23 cellular contexts compared by ENCODE assay signal in the genomic region with DNA sequence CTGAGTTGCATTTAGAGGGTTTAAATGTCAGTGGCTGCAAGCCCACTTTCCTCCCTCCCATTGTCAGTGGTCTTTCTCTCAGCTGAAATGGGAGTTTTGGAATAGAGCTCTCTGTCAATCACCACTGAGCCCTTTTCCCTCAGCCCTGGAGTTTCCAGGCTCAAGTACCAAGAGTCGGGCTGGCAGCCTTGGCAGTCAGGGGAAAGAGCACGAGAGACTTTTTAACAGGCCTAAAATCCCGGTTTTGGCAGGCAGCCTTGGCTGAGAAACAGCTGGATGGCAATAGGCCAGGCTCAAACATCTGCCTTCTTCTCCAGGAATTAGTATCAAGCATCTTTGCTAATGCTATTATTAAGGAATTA. TPM values are rescaled to one million over a fixed set of nuclear protein-coding genes. Genes with fewer than 3 reads are reported as not detected.
DNase-seq lines count a peak whose midpoint lies in the region; ATAC-seq and TF ChIP-seq lines count a peak whose summit lies in the region.
"Had no signal": no experiment of that assay in that cellular context is flagged by ENCODE, and none has a peak within 500 bp of the region (broad histone marks: within the 10 kb centered on the region; RNA-seq: fewer than 3 reads in every experiment).

No MANE protein-coding gene starts in this region.

- H3K27ac Mint-ChIP-seq in brain: peak overlapping the region in 4 of 5 experiments; percentile 17 to 90 (median 84)
- H3K27ac Mint-ChIP-seq: H9 had no signal

- H3K4me3 Mint-ChIP-seq in brain: peak overlapping the region in 1 of 5 experiments; percentile 75
- H3K4me3 Mint-ChIP-seq: H9 had no signal

- peaks cover 17% of the 10 kb centered on the region for H3K27me3 Mint-ChIP-seq in brain

- no peaks in the 10 kb centered on the region for H3K36me3 Mint-ChIP-seq in brain

- no peak for TF ChIP-seq CTCF in brain (conservative IDR thresholded peaks at IDR 0.05)

- no peak overlapping the region for H3K4me3 ChIP-seq in right cardiac atrium (ENCODE audit: low read length)
- H3K4me3 ChIP-seq: Peyer's patch, SJSA1, tibial nerve had no signal

- ATAC-seq in right cardiac atrium: no peak
- ATAC-seq in Right ventricle myocardium superior (ENCODE audit: poor library complexity): no peak
- ATAC-seq in GM18868 (IDR thresholded peaks at IDR 0.05; ENCODE audit: unreplicated experiment): no peak
- no peak for ATAC-seq in GM18861 (IDR thresholded peaks at IDR 0.05; ENCODE audit: unreplicated experiment)

- H3K9me3 Mint-ChIP-seq in brain: peaks cover 2 to 29% (median 3%) of the 10 kb centered on the region in 5 experiments

- intact Hi-C loops in right cardiac atrium (cut with DNase I) (no loop called here), Right ventricle myocardium superior (cut with DNase I) (no loop called here)

- peaks cover 46% of the 10 kb centered on the region for H3K4me1 Mint-ChIP-seq in brain

- WGBS in right cardiac atrium: 40% methylated on average over 3 of the region's 3 CpGs

- peaks cover 3% of the 10 kb centered on the region for H3K9me3 ChIP-seq in right cardiac atrium (ENCODE audit: control insufficient read depth, low read length)
- H3K9me3 ChIP-seq: Peyer's patch had no signal

- no peak overlapping the region for H3K27ac ChIP-seq in right cardiac atrium (ENCODE audit: low read length)
- H3K27ac ChIP-seq: Peyer's patch, SJSA1, tibial nerve had no signal

- H3K4me1 ChIP-seq in right cardiac atrium (ENCODE audit: control insufficient read depth, insufficient read depth, low read length): peaks cover 3% of the 10 kb centered on the region
- H3K4me1 ChIP-seq: Peyer's patch had no signal

- no peaks in the 10 kb centered on the region for H3K27me3 ChIP-seq in right cardiac atrium (ENCODE audit: control insufficient read depth, insufficient read depth)
- H3K27me3 ChIP-seq: Peyer's patch, SJSA1, tibial nerve had no signal

- DNase-seq in NCI-H1105 treated with DMSO at 0.1 percent for 48 hours (lab: John Stamatoyannopoulos, UW) (peak; percentile 41), NCI-H1105 (lab: John Stamatoyannopoulos, UW) (no peak), right cardiac atrium (peak in 2 of 3 donors; percentile 30 to 71), Right ventricle myocardium superior (no peak), cerebellar cortex (ENCODE audit: low spot score) (no peak)
- DNase-seq: activated CD4-positive, alpha-beta T cell treated with anti-CD3 and anti-CD28 coated beads, Interleukin-2, amount 50 U/mL, for 4 hours; amniotic stem cell; cortex of kidney; EL; H9; NCI-H2081; NCI-H446 treated with DMSO at 0.1 percent for 48 hours; NK-92 treated with Interleukin-12 subunit alpha and Interleukin-12 subunit beta, amount 100 ng/mL, for 24 hours; Peyer's patch; small intestine; stimulated activated CD4-positive, alpha-beta T cell treated with anti-CD3 and anti-CD28 coated beads, Interleukin-2, amount 100 ng/mL, for 24 hours; stimulated activated naive CD4-positive, alpha-beta T cell treated with Interleukin-2 at 50 U/mL for 16 hours; T-helper 2 cell had no signal

RNA-seq across cellular contexts. Expression of gene RFTN1, which starts 8.1 kb away (rescaled TPM):
- total RNA-seq in right cardiac atrium: 10 to 100 TPM; 17.9 to 23.6 (median 20.6) TPM
- 21.2 TPM for polyA plus RNA-seq in right cardiac atrium
- total RNA-seq in Right ventricle myocardium superior: 25.8 TPM
- polyA plus RNA-seq in brain (ENCODE audit: insufficient read depth, low read depth, low replicate concordance): 15.1 TPM

Comparison
In these comparisons a context has a peak if more than half of its experiments do, and no peak if none do; other contexts are left out.
1. DNase-seq: peak in NCI-H1105 treated with DMSO at 0.1 percent for 48 hours (single experiment) and right cardiac atrium (2 of 3); none in NCI-H1105 (single experiment), Right ventricle myocardium superior (single experiment) and cerebellar cortex (single experiment).